Comparison of ENCODE assay signal across 15 cellular contexts in the genomic region with DNA sequence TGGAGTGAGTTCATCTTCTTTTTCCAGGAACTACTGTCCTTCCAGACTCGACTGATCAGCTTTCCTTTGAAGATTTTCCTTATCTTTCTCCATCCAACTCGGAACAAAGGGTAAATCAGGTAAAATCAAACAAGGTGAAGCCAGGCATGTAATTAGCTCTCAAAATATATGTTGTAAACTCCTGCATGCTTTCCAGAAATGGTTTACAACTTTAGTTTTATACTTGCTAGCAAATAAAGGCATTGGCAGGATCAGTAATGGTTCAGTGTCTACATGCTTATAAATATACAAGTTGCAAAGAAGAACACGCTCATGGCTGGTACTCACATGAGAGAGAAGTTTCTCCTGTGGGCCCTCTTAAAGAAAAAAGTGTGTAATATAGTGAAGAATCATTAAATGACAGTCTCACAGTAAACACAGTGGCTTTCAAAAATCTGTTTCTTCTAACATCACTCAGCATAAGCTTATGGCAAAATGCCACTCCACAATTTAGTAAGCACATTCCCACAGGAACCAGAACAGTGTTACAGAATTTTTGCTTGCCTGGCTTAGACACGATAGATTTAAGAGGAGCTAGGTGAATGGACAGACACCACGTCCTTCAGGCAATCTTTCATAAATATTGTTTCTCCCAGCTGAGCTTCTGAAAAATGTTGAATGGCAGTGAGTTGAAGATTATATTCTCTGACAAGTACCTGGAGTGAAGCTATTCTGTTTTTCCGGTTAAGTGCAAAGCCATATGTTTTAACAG.
"Had no signal": no experiment of that assay in that cellular context is flagged by ENCODE, and none has a peak within 500 bp of the region (broad histone marks: within the 10 kb centered on the region; RNA-seq: fewer than 3 reads in every experiment).

No MANE protein-coding gene starts in this region.

- H3K27me3 ChIP-seq: heart left ventricle, uterus had no signal

- H3K4me1 ChIP-seq: uterus had no signal

- H3K27ac Mint-ChIP-seq: activated CD4-positive, alpha-beta memory T cell treated with anti-CD3 and anti-CD28 coated beads, Interleukin-2, amount 10 ng/mL, durations not matched to agents 7 days and 5 days; activated naive CD8-positive, alpha-beta T cell; memory B cell; stimulated activated naive CD8-positive, alpha-beta T cell treated with anti-CD3 and anti-CD28 coated beads, Interleukin-15, amount 100 ng/mL, for 72 hours; T-helper 2 cell treated with Interferon-gamma antibody and Interleukin-4, amounts not matched to agents 5 μg/mL and 100 μg/mL, for 36 hours had no signal

- H3K9me3 Mint-ChIP-seq: activated CD4-positive, alpha-beta memory T cell treated with anti-CD3 and anti-CD28 coated beads, Interleukin-2, amount 10 ng/mL, durations not matched to agents 7 days and 5 days; neural crest cell had no signal

- H3K36me3 Mint-ChIP-seq: activated naive CD8-positive, alpha-beta T cell; memory B cell had no signal

- H3K4me1 Mint-ChIP-seq: activated CD4-positive, alpha-beta memory T cell treated with anti-CD3 and anti-CD28 coated beads, Interleukin-2, amount 10 ng/mL, durations not matched to agents 7 days and 5 days; memory B cell; neural crest cell; stimulated activated naive CD8-positive, alpha-beta T cell treated with anti-CD3 and anti-CD28 coated beads, Interleukin-15, amount 100 ng/mL, for 72 hours had no signal

- ATAC-seq: left lobe of liver; stimulated activated naive CD8-positive, alpha-beta T cell treated with anti-CD3 and anti-CD28 coated beads, Interleukin-15, amount 100 ng/mL, for 72 hours had no signal

- DNase-seq: activated CD4-positive, alpha-beta memory T cell treated with anti-CD3 and anti-CD28 coated beads, Interleukin-2, amount 10 ng/mL, durations not matched to agents 7 days and 5 days; activated CD4-positive, alpha-beta T cell treated with anti-CD3 and anti-CD28 coated beads for 1 hour; activated gamma-delta T cell; activated T-cell treated with anti-CD3 and anti-CD28 coated beads, Interleukin-2, amount 50 U/mL, for 48 hours; stimulated activated CD4-positive, alpha-beta T cell treated with anti-CD3 and anti-CD28 coated beads, Interleukin-15, amount 100 ng/mL, for 24 hours; stimulated activated CD4-positive, alpha-beta T cell treated with anti-CD3 and anti-CD28 coated beads, Interleukin-4, amount 100 ng/mL, for 24 hours; stimulated activated naive CD8-positive, alpha-beta T cell treated with anti-CD3 and anti-CD28 coated beads, Interleukin-15, amount 100 ng/mL, for 72 hours; uterus had no signal

- H3K4me3 ChIP-seq: heart left ventricle, thoracic aorta, uterus had no signal

- H3K4me3 Mint-ChIP-seq: activated CD4-positive, alpha-beta memory T cell treated with anti-CD3 and anti-CD28 coated beads, Interleukin-2, amount 10 ng/mL, durations not matched to agents 7 days and 5 days; activated naive CD8-positive, alpha-beta T cell; memory B cell; neural crest cell; stimulated activated naive CD8-positive, alpha-beta T cell treated with anti-CD3 and anti-CD28 coated beads, Interleukin-15, amount 100 ng/mL, for 72 hours; T-helper 2 cell treated with Interferon-gamma antibody and Interleukin-4, amounts not matched to agents 5 μg/mL and 100 μg/mL, for 36 hours had no signal

- H3K36me3 ChIP-seq: heart left ventricle, thoracic aorta, uterus had no signal

- H3K27ac ChIP-seq: heart left ventricle, thoracic aorta, uterus had no signal

- H3K27me3 Mint-ChIP-seq: activated CD4-positive, alpha-beta memory T cell treated with anti-CD3 and anti-CD28 coated beads, Interleukin-2, amount 10 ng/mL, durations not matched to agents 7 days and 5 days; memory B cell; stimulated activated naive CD8-positive, alpha-beta T cell treated with anti-CD3 and anti-CD28 coated beads, Interleukin-15, amount 100 ng/mL, for 72 hours had no signal
